ENCODE assay signal across 8 cellular contexts in the genomic region with DNA sequence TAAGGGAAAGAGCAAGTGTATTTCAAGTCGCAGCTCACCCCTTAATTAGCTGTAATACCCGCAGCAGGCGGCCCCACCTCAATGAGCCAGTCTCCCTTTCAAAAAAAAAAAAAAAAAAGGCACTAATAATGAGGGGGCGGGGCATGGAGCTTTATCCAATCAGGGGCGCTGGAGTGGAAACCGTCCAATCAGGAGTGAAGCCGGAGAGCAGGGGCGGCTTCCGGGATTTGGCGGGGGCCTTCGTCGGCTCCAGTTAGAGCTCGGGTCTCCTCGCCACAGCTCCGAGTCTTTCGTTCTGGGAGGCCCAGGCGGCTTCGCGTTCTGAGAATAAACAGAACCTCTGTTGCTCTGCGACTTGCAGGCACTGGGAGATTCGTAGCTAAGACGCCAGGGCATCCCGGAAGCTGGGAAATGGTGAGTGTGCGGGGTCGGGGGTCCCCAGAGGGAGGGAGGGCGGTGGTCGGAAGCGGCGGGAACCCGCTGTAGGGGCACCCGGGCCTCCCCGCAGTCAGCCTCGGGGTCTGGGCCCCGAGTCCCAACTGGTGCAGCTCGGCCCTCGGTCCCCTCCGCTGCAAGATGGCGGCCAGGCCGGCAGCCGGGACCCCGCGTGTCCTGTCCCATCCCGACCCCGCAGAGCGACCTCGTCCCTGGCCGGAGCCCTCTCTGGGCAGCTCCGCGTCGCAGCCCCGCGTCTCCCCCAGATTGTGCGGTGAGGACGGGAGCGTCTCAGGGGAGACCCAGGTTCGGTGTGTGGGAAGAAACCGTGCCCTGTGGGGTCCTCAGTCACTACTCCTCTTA. TPM values are rescaled to one million over a fixed set of nuclear protein-coding genes. Genes with fewer than 3 reads are reported as not detected.
A peak's percentile ranks its signal among the peaks of the same experiment; 100 is the strongest.
DNase-seq lines count a peak whose midpoint lies in the region; ATAC-seq and TF ChIP-seq lines count a peak whose summit lies in the region.

ZNF267 (plus strand) TSS at position 252 of the 798 bp plus-strand sequence; CDS start at position 412, 160 bp downstream.

- H3K27me3 ChIP-seq in AG04450 (ENCODE audit: control insufficient read depth, insufficient read depth, low read length): no peaks in the 10 kb centered on the region

- peak; percentile 77 for DNase-seq in AG04450 (ENCODE audit: low read depth, low spot score)
- DNase-seq in NCI-H446 (lab: John Stamatoyannopoulos, UW): peak; percentile 89 to 94
- DNase-seq in activated CD4-positive, alpha-beta T cell treated with anti-CD3 and anti-CD28 coated beads for 1 hour: peak; percentile 90
- DNase-seq in cerebellar nuclear complex (lab: John Stamatoyannopoulos, UW): peak; percentile 7 to 41
- peak; percentile 71 for DNase-seq in kidney glomerular epithelial cell (lab: John Stamatoyannopoulos, UW)
- peak; percentile 84 to 87 for DNase-seq in stimulated activated CD4-positive, alpha-beta T cell treated with anti-CD3 and anti-CD28 coated beads, Interleukin-1b, Interleukin-23, amount 100 ng/mL, for 1 hour (ENCODE audit: low read depth in 2 of 2)

- POLR2A ChIA-PET in AG04450 (lab: Yijun Ruan, JAX): interaction anchor here (0.6 to 1.8 kb wide), 11 partner anchors 16 to 694 kb away, joined by 3 to 8 read pairs (median 4); partner anchors contain the start of genes FUS and RUSF1

- H3K9me3 ChIP-seq in AG04450 (ENCODE audit: control insufficient read depth, insufficient read depth, low read length): no peaks in the 10 kb centered on the region; the same call in 1 of the 2 replicates

- CTCF ChIA-PET in AG04450 (lab: Charles Lee): interaction anchor here (0.6 to 1.5 kb wide), 11 partner anchors 11 to 1246 kb away, joined by 3 to 4 read pairs (median 4); partner anchors contain the start of genes HSD3B7 and ZNF843

- no peak for TF ChIP-seq CTCF in AG04450 (IDR thresholded peaks at IDR 0.05; ENCODE audit: low read depth, low read length)

- peak within 1 kb of the TSS; percentile 95 for H3K4me3 ChIP-seq in AG04450 (ENCODE audit: low read depth, low read length)

- ATAC-seq in GM18907 (IDR thresholded peaks at IDR 0.05; ENCODE audit: unreplicated experiment) (peak; percentile 52), HG03159 (IDR thresholded peaks at IDR 0.05; ENCODE audit: unreplicated experiment) (peak; percentile 61)

- peak within 1 kb of the TSS; percentile 91 for H3K27ac ChIP-seq in AG04450 (ENCODE audit: low read depth, low read length)

RNA-seq across cellular contexts. Expression of gene ZNF267, which starts in this region (rescaled TPM):
- 5.1 and 6.8 TPM in 2 replicates for polyA plus RNA-seq in AG04450 (2011; rRNA removed)
- polyA minus RNA-seq in AG04450 (2011; rRNA and poly(A)+ RNA removed): 6.4 and 9.2 TPM in 2 replicates

Comparison
In these comparisons a context has a peak if more than half of its experiments do, and no peak if none do; other contexts are left out.
1. Peak in every context shown above with its lines: DNase-seq, ATAC-seq, H3K4me3 ChIP-seq and H3K27ac ChIP-seq.
2. DNase-seq: peak in every context shown above with its lines; median percentile 92 in NCI-H446; 90 in activated CD4-positive, alpha-beta T cell treated with anti-CD3 and anti-CD28 coated beads for 1 hour; 86 in stimulated activated CD4-positive, alpha-beta T cell treated with anti-CD3 and anti-CD28 coated beads, Interleukin-1b, Interleukin-23, amount 100 ng/mL, for 1 hour; 77 in AG04450; 71 in kidney glomerular epithelial cell; 24 in cerebellar nuclear complex.